ENCODE assay signal across 1 cellular context in genomic region chr12:124636138-124636968, GRCh38.
A peak's percentile ranks its signal among the peaks of the same experiment; 100 is the strongest.
TF ChIP-seq lines count a peak whose summit lies in the region.

No MANE protein-coding gene starts in this region.

TF ChIP-seq in K562, 482 proteins besides CTCF, POLR2A, EP300 and RAD21 (continued from another document):
- TF ChIP-seq PRDM10 (IDR thresholded peaks at IDR 0.05; ENCODE audit: partially characterized antibody), result peak; percentile 86
- TF ChIP-seq ID3 (CRISPR knock-in tag; IDR thresholded peaks at IDR 0.05), result no peak
- 0 out of 2 replicates have a peak, but pooled peaks have one; percentile 24 for TF ChIP-seq ID3 (tag; IDR thresholded peaks at IDR 0.05)
- peak; percentile 24; the same call in 1 of the 2 replicates for TF ChIP-seq SOX6 (IDR thresholded peaks at IDR 0.05)
- TF ChIP-seq ZNF695 (CRISPR knock-in tag; IDR thresholded peaks at IDR 0.05), result no peak
- peak; percentile 93 for TF ChIP-seq NFE2 (IDR thresholded peaks at IDR 0.05; ENCODE audit: low read depth)
- TF ChIP-seq ARID3B (CRISPR knock-in tag; IDR thresholded peaks at IDR 0.05; ENCODE audit: borderline replicate concordance), result no peak
- no peak for TF ChIP-seq KAT2B (IDR thresholded peaks at IDR 0.05; ENCODE audit: low read depth, low read length)
- no peak for TF ChIP-seq ILF3 (IDR thresholded peaks at IDR 0.05; ENCODE audit: borderline replicate concordance)
- peak in 1 of 2 experiments; percentile 67; a peak in 2 of 4 replicates for TF ChIP-seq TRIM24 (IDR thresholded peaks at IDR 0.05)
- peak; percentile 64 for TF ChIP-seq ELF1 (tag; IDR thresholded peaks at IDR 0.05)
- TF ChIP-seq ZNF311 (CRISPR knock-in tag; IDR thresholded peaks at IDR 0.05), result peak; percentile 80
- TF ChIP-seq STAT5A (IDR thresholded peaks at IDR 0.05; ENCODE audit: borderline replicate concordance, low read length), result no peak
- TF ChIP-seq RAD51 (IDR thresholded peaks at IDR 0.05; ENCODE audit: borderline replicate concordance, low read depth), result peak; percentile 83
- TF ChIP-seq USF2 (CRISPR knock-in tag; IDR thresholded peaks at IDR 0.05), result peak; percentile 76
- TF ChIP-seq MEF2A (IDR thresholded peaks at IDR 0.05; ENCODE audit: control insufficient read depth, low read depth, low read length), result no peak
- peak; percentile 13; the same call in 1 of the 2 replicates for TF ChIP-seq ZBTB12 (CRISPR knock-in tag; IDR thresholded peaks at IDR 0.05)
- TF ChIP-seq MAZ (CRISPR knock-in tag; conservative IDR thresholded peaks at IDR 0.05 in 1 of 2, IDR thresholded peaks at IDR 0.05 in 1 of 2), result peak; percentile 73 to 97; a peak in 3 of 4 replicates
- TF ChIP-seq ATF7 (IDR thresholded peaks at IDR 0.05), result peak; percentile 95
- peak; percentile 51; the same call in 1 of the 2 replicates for TF ChIP-seq JUN (IDR thresholded peaks at IDR 0.05; ENCODE audit: borderline replicate concordance, low read depth, low read length)
- no peak for TF ChIP-seq JUN (CRISPR knock-in tag; IDR thresholded peaks at IDR 0.05; ENCODE audit: borderline replicate concordance)
- TF ChIP-seq TARDBP (IDR thresholded peaks at IDR 0.05), result no peak
- TF ChIP-seq JUND (IDR thresholded peaks at IDR 0.05; ENCODE audit: borderline replicate concordance, low read depth, low read length), result peak; percentile 89
- peak; percentile 81; the same call in 2 of the 3 replicates for TF ChIP-seq JUND (tag; IDR thresholded peaks at IDR 0.05; ENCODE audit: borderline replicate concordance, low read depth, low read length)
- no peak; the same call in 1 of the 2 replicates for TF ChIP-seq SMARCE1 (IDR thresholded peaks at IDR 0.05)
- TF ChIP-seq NUFIP1 (IDR thresholded peaks at IDR 0.05; ENCODE audit: partially characterized antibody), result no peak
- peak; percentile 43; the same call in 1 of the 2 replicates for TF ChIP-seq NFE2L1 (tag; IDR thresholded peaks at IDR 0.05; ENCODE audit: borderline replicate concordance, low read depth)
- no peak for TF ChIP-seq PBX2 (CRISPR knock-in tag; IDR thresholded peaks at IDR 0.05; ENCODE audit: low read depth)
- no peak; the same call in 1 of the 2 replicates for TF ChIP-seq PBX2 (tag; conservative IDR thresholded peaks at IDR 0.05; ENCODE audit: low read depth)
- no peak for TF ChIP-seq E2F6 (IDR thresholded peaks at IDR 0.05; ENCODE audit: borderline replicate concordance in 1 of 2, extremely low read depth in 1 of 2, insufficient read depth in 1 of 2, insufficient read length in 1 of 2, low read depth in 1 of 2, low read length in 1 of 2, poor library complexity in 1 of 2, severe bottlenecking in 1 of 2)
- no peak; the same call in 1 of the 2 replicates for TF ChIP-seq ETV1 (tag; conservative IDR thresholded peaks at IDR 0.05; ENCODE audit: low read depth)
- 0 out of 2 replicates have a peak, but pooled peaks have one; percentile 10 for TF ChIP-seq TEAD2 (tag; IDR thresholded peaks at IDR 0.05)
- no peak for TF ChIP-seq HDAC6 (IDR thresholded peaks at IDR 0.05; ENCODE audit: low read depth, low read length)
- TF ChIP-seq MAFG (tag; conservative IDR thresholded peaks at IDR 0.05), result peak; percentile 90
- TF ChIP-seq C11orf30 (IDR thresholded peaks at IDR 0.05; ENCODE audit: low read depth), result peak; percentile 97
- peak; percentile 69; the same call in 1 of the 2 replicates for TF ChIP-seq ZNF668 (CRISPR knock-in tag; IDR thresholded peaks at IDR 0.05)
- no peak for TF ChIP-seq TAF7 (tag; IDR thresholded peaks at IDR 0.05)
- no peak for TF ChIP-seq KDM5B (IDR thresholded peaks at IDR 0.05; ENCODE audit: insufficient replicate concordance, low read depth, low read length)
- peak in 1 of 2 experiments; percentile 22 for TF ChIP-seq AFF1 (IDR thresholded peaks at IDR 0.05; ENCODE audit: low read depth in 1 of 2, partially characterized antibody in 2 of 2)
- no peak for TF ChIP-seq ZKSCAN3 (CRISPR knock-in tag; IDR thresholded peaks at IDR 0.05)
- TF ChIP-seq HNRNPH1 (optimal IDR thresholded peaks at IDR 0.05; ENCODE audit: low read depth, low read length), result no peak
- peak; percentile 80; the same call in 1 of the 2 replicates for TF ChIP-seq TOE1 (IDR thresholded peaks at IDR 0.05; ENCODE audit: borderline replicate concordance)
- no peak for TF ChIP-seq TOE1 (CRISPR knock-in tag; IDR thresholded peaks at IDR 0.05; ENCODE audit: borderline replicate concordance, low read depth)
- no peak for TF ChIP-seq ZNF444 (CRISPR knock-in tag; IDR thresholded peaks at IDR 0.05)
- TF ChIP-seq DMBX1 (CRISPR knock-in tag; IDR thresholded peaks at IDR 0.05; ENCODE audit: borderline replicate concordance), result 0 out of 2 replicates have a peak, but pooled peaks have one; percentile 43
- peak; percentile 79; the same call in 1 of the 2 replicates for TF ChIP-seq MYNN (IDR thresholded peaks at IDR 0.05)
- no peak for TF ChIP-seq MYNN (CRISPR knock-in tag; IDR thresholded peaks at IDR 0.05)
- peak; percentile 86 for TF ChIP-seq MAFK (IDR thresholded peaks at IDR 0.05; ENCODE audit: low read length)
- 0 out of 2 replicates have a peak, but pooled peaks have one; percentile 32 for TF ChIP-seq ZNF41 (CRISPR knock-in tag; conservative IDR thresholded peaks at IDR 0.05)
- TF ChIP-seq FOXA3 (CRISPR knock-in tag; conservative IDR thresholded peaks at IDR 0.05 in 1 of 2, IDR thresholded peaks at IDR 0.05 in 1 of 2), result no peak
- peak; percentile 80 for TF ChIP-seq ATF3 (IDR thresholded peaks at IDR 0.05)
- no peak for TF ChIP-seq ATF3 (CRISPR knock-in tag; conservative IDR thresholded peaks at IDR 0.05)
- peak; percentile 42 for TF ChIP-seq FOS (IDR thresholded peaks at IDR 0.05; ENCODE audit: extremely low read depth, insufficient read length)
- no peak for TF ChIP-seq SIRT6 (IDR thresholded peaks at IDR 0.05; ENCODE audit: low read depth, low read length)
- TF ChIP-seq DPF2 (IDR thresholded peaks at IDR 0.05), result peak; percentile 69
